In genomic region chr17:69232650-69233049, GRCh38 we compare ENCODE assay signal across 2 cellular contexts.
TF ChIP-seq lines count a peak whose summit lies in the region.

No MANE protein-coding gene starts in this region.

TF ChIP-seq in HepG2, 621 proteins besides CTCF, POLR2A, EP300 and RAD21:
- TF ChIP-seq POLR2G (IDR thresholded peaks at IDR 0.05; ENCODE audit: low read depth, low read length) (no peak), ZNF879 (CRISPR knock-in tag; IDR thresholded peaks at IDR 0.05) (no peak), KLF15 (CRISPR knock-in tag; IDR thresholded peaks at IDR 0.05; ENCODE audit: borderline replicate concordance) (no peak), ZNF136 (CRISPR knock-in tag; IDR thresholded peaks at IDR 0.05; ENCODE audit: low read depth) (peak; percentile 100), TMF1 (CRISPR knock-in tag; IDR thresholded peaks at IDR 0.05; ENCODE audit: low read depth) (no peak)
- TF ChIP-seq, protein P1, sequence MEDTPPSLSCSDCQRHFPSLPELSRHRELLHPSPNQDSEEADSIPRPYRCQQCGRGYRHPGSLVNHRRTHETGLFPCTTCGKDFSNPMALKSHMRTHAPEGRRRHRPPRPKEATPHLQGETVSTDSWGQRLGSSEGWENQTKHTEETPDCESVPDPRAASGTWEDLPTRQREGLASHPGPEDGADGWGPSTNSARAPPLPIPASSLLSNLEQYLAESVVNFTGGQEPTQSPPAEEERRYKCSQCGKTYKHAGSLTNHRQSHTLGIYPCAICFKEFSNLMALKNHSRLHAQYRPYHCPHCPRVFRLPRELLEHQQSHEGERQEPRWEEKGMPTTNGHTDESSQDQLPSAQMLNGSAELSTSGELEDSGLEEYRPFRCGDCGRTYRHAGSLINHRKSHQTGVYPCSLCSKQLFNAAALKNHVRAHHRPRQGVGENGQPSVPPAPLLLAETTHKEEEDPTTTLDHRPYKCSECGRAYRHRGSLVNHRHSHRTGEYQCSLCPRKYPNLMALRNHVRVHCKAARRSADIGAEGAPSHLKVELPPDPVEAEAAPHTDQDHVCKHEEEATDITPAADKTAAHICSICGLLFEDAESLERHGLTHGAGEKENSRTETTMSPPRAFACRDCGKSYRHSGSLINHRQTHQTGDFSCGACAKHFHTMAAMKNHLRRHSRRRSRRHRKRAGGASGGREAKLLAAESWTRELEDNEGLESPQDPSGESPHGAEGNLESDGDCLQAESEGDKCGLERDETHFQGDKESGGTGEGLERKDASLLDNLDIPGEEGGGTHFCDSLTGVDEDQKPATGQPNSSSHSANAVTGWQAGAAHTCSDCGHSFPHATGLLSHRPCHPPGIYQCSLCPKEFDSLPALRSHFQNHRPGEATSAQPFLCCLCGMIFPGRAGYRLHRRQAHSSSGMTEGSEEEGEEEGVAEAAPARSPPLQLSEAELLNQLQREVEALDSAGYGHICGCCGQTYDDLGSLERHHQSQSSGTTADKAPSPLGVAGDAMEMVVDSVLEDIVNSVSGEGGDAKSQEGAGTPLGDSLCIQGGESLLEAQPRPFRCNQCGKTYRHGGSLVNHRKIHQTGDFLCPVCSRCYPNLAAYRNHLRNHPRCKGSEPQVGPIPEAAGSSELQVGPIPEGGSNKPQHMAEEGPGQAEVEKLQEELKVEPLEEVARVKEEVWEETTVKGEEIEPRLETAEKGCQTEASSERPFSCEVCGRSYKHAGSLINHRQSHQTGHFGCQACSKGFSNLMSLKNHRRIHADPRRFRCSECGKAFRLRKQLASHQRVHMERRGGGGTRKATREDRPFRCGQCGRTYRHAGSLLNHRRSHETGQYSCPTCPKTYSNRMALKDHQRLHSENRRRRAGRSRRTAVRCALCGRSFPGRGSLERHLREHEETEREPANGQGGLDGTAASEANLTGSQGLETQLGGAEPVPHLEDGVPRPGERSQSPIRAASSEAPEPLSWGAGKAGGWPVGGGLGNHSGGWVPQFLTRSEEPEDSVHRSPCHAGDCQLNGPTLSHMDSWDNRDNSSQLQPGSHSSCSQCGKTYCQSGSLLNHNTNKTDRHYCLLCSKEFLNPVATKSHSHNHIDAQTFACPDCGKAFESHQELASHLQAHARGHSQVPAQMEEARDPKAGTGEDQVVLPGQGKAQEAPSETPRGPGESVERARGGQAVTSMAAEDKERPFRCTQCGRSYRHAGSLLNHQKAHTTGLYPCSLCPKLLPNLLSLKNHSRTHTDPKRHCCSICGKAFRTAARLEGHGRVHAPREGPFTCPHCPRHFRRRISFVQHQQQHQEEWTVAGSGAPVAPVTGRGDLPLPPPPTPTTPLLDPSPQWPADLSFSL (CRISPR knock-in tag; IDR thresholded peaks at IDR 0.05): no peak

TF ChIP-seq in GM12878, 131 proteins besides CTCF, POLR2A, EP300 and RAD21:
- TF ChIP-seq IRF5 (IDR thresholded peaks at IDR 0.05; ENCODE audit: borderline replicate concordance) (no peak), CBX5 (IDR thresholded peaks at IDR 0.05; ENCODE audit: low read depth) (0 out of 2 replicates have a peak, but pooled peaks have one; percentile 54)
